Comparison of ENCODE assay signal across 8 cellular contexts in genomic region chr1:160070243-160071163, GRCh38. TPM values are rescaled to one million over a fixed set of nuclear protein-coding genes. Genes with fewer than 3 reads are reported as not detected.
DNase-seq lines count a peak whose midpoint lies in the region; ATAC-seq and TF ChIP-seq lines count a peak whose summit lies in the region.

No MANE protein-coding gene starts in this region.

- TF ChIP-seq POLR2A in erythroblast (IDR thresholded peaks at IDR 0.05; ENCODE audit: low read length) = no peak

- H3K9me3 ChIP-seq in AG04450 (ENCODE audit: control insufficient read depth, insufficient read depth, low read length) = no peaks in the 10 kb centered on the region; the same call in 1 of the 2 replicates
- H3K9me3 ChIP-seq in mononuclear cell (ENCODE audit: low read depth, low read length) = no peaks in the 10 kb centered on the region

- H3K4me3 ChIP-seq in AG04450 (ENCODE audit: low read depth, low read length) (peak overlapping the region; percentile 62), mononuclear cell (ENCODE audit: low read length) (peak overlapping the region; percentile 39)

- no peak for DNase-seq in AG04450 (ENCODE audit: low read depth, low spot score)
- peak; percentile 61 for DNase-seq in NCI-H748 treated with DMSO at 0.1 percent for 48 hours (lab: John Stamatoyannopoulos, UW)
- DNase-seq in activated T-cell treated with anti-CD3 and anti-CD28 coated beads for 4 hours = peak; percentile 55
- peak; percentile 19 to 22 for DNase-seq in erythroblast (lab: John Stamatoyannopoulos, UW)
- peak; percentile 33 to 67 for DNase-seq in stimulated activated CD8-positive, alpha-beta memory T cell treated with anti-CD3 and anti-CD28 coated beads, Interleukin-2, amount 100 ng/mL, for 1 hour (ENCODE audit: low read depth in 2 of 2)
- DNase-seq in NCI-H187 treated with DMSO at 0.1 percent for 48 hours (lab: John Stamatoyannopoulos, UW) = no peak

- TF ChIP-seq CTCF in AG04450 (IDR thresholded peaks at IDR 0.05; ENCODE audit: low read depth, low read length) = no peak

- CTCF ChIA-PET in AG04450 (lab: Charles Lee) = interaction anchor here (0.6 to 3.1 kb wide), 6 partner anchors 9 to 64 kb away, joined by 3 to 17 read pairs (median 8); no protein-coding TSS in a partner anchor

- POLR2A ChIA-PET in AG04450 (lab: Yijun Ruan, JAX) = interaction anchor here (0.5 kb wide), 1 partner anchor 189 kb away, joined by 3 read pairs; no protein-coding TSS in a partner anchor

- peaks cover 19% of the 10 kb centered on the region for H3K4me1 ChIP-seq in mononuclear cell (ENCODE audit: insufficient read depth, low read length)

- ATAC-seq in GM19438 (IDR thresholded peaks at IDR 0.05; ENCODE audit: low read depth, unreplicated experiment) = peak; percentile 66

- no peak overlapping the region for H3K27ac ChIP-seq in AG04450 (ENCODE audit: low read depth, low read length)

- H3K27me3 ChIP-seq in AG04450 (ENCODE audit: control insufficient read depth, insufficient read depth, low read length) = peaks cover 67% of the 10 kb centered on the region
- H3K27me3 ChIP-seq in mononuclear cell (ENCODE audit: insufficient read depth, low read length) = peaks cover 29% of the 10 kb centered on the region

RNA-seq across cellular contexts. Expression of gene KCNJ10, which starts 0.5 kb away (rescaled TPM):
- not detected in 2 replicates for polyA plus RNA-seq in AG04450 (2011; rRNA removed)
- polyA minus RNA-seq in AG04450 (2011; rRNA and poly(A)+ RNA removed) = not detected in 2 replicates
- total RNA-seq in mononuclear cell = not detected

RNA-seq across cellular contexts. Expression of gene KCNJ9, which starts 10.8 kb away (rescaled TPM):
- polyA plus RNA-seq in AG04450 (2011; rRNA removed) = not detected in 2 replicates
- polyA minus RNA-seq in AG04450 (2011; rRNA and poly(A)+ RNA removed) = not detected in 2 replicates
- not detected for total RNA-seq in mononuclear cell

RNA-seq across cellular contexts. Expression of gene IGSF8, which starts 27.9 kb away (rescaled TPM):
- polyA plus RNA-seq in AG04450 (2011; rRNA removed) = 12.7 and 18.8 TPM in 2 replicates
- polyA minus RNA-seq in AG04450 (2011; rRNA and poly(A)+ RNA removed) = 7.3 and 13.1 TPM in 2 replicates
- total RNA-seq in mononuclear cell = 12.9 TPM

RNA-seq across cellular contexts. Expression of gene PIGM, which starts 38.7 kb away (rescaled TPM):
- 5.1 and 6.6 TPM in 2 replicates for polyA plus RNA-seq in AG04450 (2011; rRNA removed)
- polyA minus RNA-seq in AG04450 (2011; rRNA and poly(A)+ RNA removed) = 2.6 and 3.4 TPM in 2 replicates
- total RNA-seq in mononuclear cell = 1.6 TPM

RNA-seq across cellular contexts. Expression of gene ATP1A2, which starts 45.1 kb away (rescaled TPM):
- 6.2 and 6.5 TPM in 2 replicates for polyA plus RNA-seq in AG04450 (2011; rRNA removed)
- polyA minus RNA-seq in AG04450 (2011; rRNA and poly(A)+ RNA removed) = 9.6 and 14.6 TPM in 2 replicates
- total RNA-seq in mononuclear cell = 0.10 TPM

Comparison
In these comparisons a context has a peak if more than half of its experiments do, and no peak if none do; other contexts are left out.
1. DNase-seq: peak in NCI-H748 treated with DMSO at 0.1 percent for 48 hours (single experiment), activated T-cell treated with anti-CD3 and anti-CD28 coated beads for 4 hours (single experiment), erythroblast (2 of 2) and stimulated activated CD8-positive, alpha-beta memory T cell treated with anti-CD3 and anti-CD28 coated beads, Interleukin-2, amount 100 ng/mL, for 1 hour (2 of 2); none in AG04450 (single experiment) and NCI-H187 treated with DMSO at 0.1 percent for 48 hours (single experiment).